ENCODE assay signal across 20 cellular contexts in the genomic region with DNA sequence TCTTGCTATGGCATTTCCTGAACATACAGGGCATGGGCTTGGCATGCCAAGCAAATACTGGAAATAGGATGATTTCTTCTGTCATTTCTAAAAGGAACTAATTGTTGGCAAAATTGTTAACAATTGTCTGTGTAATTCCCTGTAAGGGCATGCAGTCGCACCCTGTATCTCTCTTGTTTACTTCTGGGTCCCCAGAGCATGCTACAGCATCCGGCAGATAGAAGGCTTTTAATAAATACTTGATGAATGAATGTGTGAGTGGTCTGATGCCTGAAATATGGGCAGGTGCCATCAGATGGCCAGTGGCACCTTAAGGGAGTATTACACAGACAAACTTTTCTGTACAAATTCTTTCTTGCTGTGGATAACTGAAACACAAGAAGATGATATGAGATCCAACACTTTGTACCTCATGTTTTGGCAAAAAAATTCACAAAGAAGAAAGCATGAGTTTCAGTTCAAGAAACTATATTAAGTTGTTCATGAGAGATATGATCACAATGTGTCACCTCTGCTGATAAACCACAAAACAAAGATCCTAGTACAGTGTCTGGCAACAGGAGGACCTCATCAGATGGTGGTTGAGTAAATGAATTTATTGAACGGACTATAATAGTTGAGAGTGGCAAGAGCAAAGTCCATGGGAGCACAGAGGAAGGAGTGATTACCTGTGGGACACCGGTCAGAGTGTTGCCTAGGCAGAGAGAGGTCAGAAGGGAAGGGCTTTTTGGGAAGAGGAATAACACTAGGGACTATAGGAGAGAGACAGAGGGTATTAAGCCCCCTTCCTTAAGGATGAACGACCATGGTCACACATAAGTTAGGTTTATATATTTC.
"Had no signal": no experiment of that assay in that cellular context is flagged by ENCODE, and none has a peak within 500 bp of the region (broad histone marks: within the 10 kb centered on the region; RNA-seq: fewer than 3 reads in every experiment).

No MANE protein-coding gene starts in this region.

- H3K27me3 ChIP-seq: ascending aorta had no signal

- H3K4me3 ChIP-seq: ascending aorta, coronary artery, left ventricle myocardium inferior, smooth muscle cell had no signal

- H3K4me2 ChIP-seq: smooth muscle cell had no signal

- H3K27me3 Mint-ChIP-seq: type B pancreatic cell had no signal

- H3K9me3 Mint-ChIP-seq: stimulated activated memory B cell treated with anti-CD40 and anti-IgM and Interleukin-4, amounts not matched to agents 10 μg/mL and 1 μg/mL and 100 μg/mL, for 72 hours; type B pancreatic cell had no signal

- H3K4me1 Mint-ChIP-seq: activated naive CD8-positive, alpha-beta T cell treated with anti-CD3 and anti-CD28 coated beads for 36 hours; stimulated activated memory B cell treated with anti-CD40 and anti-IgM and Interleukin-4, amounts not matched to agents 10 μg/mL and 1 μg/mL and 100 μg/mL, for 72 hours; T-helper 17 cell had no signal

- H3K36me3 Mint-ChIP-seq: activated CD8-positive, alpha-beta memory T cell treated with anti-CD3 and anti-CD28 coated beads, Interleukin-2, amount 10 ng/mL, durations not matched to agents 7 days and 5 days; activated naive CD8-positive, alpha-beta T cell treated with anti-CD3 and anti-CD28 coated beads for 36 hours; stimulated activated memory B cell treated with anti-CD40 and anti-IgM and Interleukin-4, amounts not matched to agents 10 μg/mL and 1 μg/mL and 100 μg/mL, for 72 hours; type B pancreatic cell had no signal

- H3K27ac ChIP-seq: ascending aorta, coronary artery, left ventricle myocardium inferior had no signal

- H3K4me1 ChIP-seq: ascending aorta, left ventricle myocardium inferior had no signal

- H3K36me3 ChIP-seq: ascending aorta, left ventricle myocardium inferior had no signal

- DNase-seq: activated CD4-positive, CD25-positive, alpha-beta regulatory T cell; activated CD8-positive, alpha-beta memory T cell treated with anti-CD3 and anti-CD28 coated beads, Interleukin-2, amount 10 ng/mL, durations not matched to agents 7 days and 5 days; activated gamma-delta T cell treated with Interleukin-2 at 50 U/mL for 16 hours; activated naive CD8-positive, alpha-beta T cell treated with anti-CD3 and anti-CD28 coated beads for 36 hours; activated T-cell treated with anti-CD3 and anti-CD28 coated beads, Interleukin-2, amount 50 U/mL, for 48 hours; effector CD4-positive, alpha-beta T cell; foreskin melanocyte; left ventricle myocardium inferior; mesenchymal stem cell; posterior cingulate gyrus; right cardiac atrium; T-helper 17 cell had no signal

- H3K4me3 Mint-ChIP-seq: activated CD8-positive, alpha-beta memory T cell treated with anti-CD3 and anti-CD28 coated beads, Interleukin-2, amount 10 ng/mL, durations not matched to agents 7 days and 5 days; activated naive CD8-positive, alpha-beta T cell treated with anti-CD3 and anti-CD28 coated beads for 36 hours; stimulated activated memory B cell treated with anti-CD40 and anti-IgM and Interleukin-4, amounts not matched to agents 10 μg/mL and 1 μg/mL and 100 μg/mL, for 72 hours; T-helper 17 cell; type B pancreatic cell had no signal

- ATAC-seq: activated CD8-positive, alpha-beta memory T cell treated with anti-CD3 and anti-CD28 coated beads, Interleukin-2, amount 10 ng/mL, durations not matched to agents 7 days and 5 days; stimulated activated memory B cell treated with anti-CD40 and anti-IgM and Interleukin-4, amounts not matched to agents 10 μg/mL and 1 μg/mL and 100 μg/mL, for 72 hours; T-helper 17 cell had no signal

- FAIRE-seq: endothelial cell of umbilical vein, keratinocyte, TTC549 had no signal

- H3K9me3 ChIP-seq: ascending aorta, left ventricle myocardium inferior had no signal

- H3K27ac Mint-ChIP-seq: activated CD8-positive, alpha-beta memory T cell treated with anti-CD3 and anti-CD28 coated beads, Interleukin-2, amount 10 ng/mL, durations not matched to agents 7 days and 5 days; activated naive CD8-positive, alpha-beta T cell treated with anti-CD3 and anti-CD28 coated beads for 36 hours; stimulated activated memory B cell treated with anti-CD40 and anti-IgM and Interleukin-4, amounts not matched to agents 10 μg/mL and 1 μg/mL and 100 μg/mL, for 72 hours; T-helper 17 cell; type B pancreatic cell had no signal
